Comparison of ENCODE assay signal across 8 cellular contexts in the genomic region with DNA sequence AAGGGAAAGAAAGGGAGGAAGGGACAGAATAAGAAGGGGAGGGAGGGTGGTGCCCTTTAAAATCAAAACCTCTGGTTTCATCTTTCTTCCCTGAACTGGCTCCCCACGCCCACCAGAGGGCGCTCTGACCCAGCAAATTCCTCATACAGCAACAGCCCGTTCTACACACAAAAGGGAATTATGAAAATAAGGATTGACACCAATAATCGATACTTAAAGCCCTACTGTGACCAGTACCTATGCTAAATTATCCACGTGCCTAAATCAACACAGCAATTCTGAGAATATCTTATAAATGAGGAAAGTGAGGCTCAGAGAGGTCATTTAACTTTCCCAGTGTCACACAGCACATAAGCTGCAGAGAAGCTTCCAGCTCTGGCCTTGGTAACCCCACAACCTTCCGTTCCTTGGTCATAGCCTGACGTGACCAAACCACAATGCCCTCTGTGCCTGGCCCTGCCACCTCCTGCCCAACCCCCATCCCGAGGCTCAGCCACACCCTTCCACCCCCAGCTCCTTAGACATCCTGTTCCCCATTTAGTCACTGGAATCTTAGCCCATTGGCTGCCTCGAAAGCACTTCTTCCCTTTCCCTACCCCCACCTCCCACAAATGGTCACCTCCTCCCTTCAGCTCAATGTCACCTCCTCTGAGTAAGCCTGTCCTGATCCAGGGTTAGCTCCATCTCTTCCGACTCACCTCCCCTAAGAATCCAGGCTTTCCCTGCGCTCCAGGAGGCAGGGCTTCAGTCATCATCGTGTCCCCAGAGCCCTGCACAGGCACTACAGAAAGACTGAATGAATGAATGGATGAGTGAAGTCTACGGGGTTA. TPM values are rescaled to one million over a fixed set of nuclear protein-coding genes. Genes with fewer than 3 reads are reported as not detected.
DNase-seq lines count a peak whose midpoint lies in the region; ATAC-seq lines count a peak whose summit lies in the region.

No MANE protein-coding gene starts in this region.

- no peaks in the 10 kb centered on the region for H3K36me3 ChIP-seq in ES-I3 (ENCODE audit: insufficient read depth, low read length)
- no peaks in the 10 kb centered on the region for H3K36me3 ChIP-seq in MG63

- peak; percentile 44 for DNase-seq in MG63
- peak; percentile 67 for DNase-seq in T follicular helper cell (ENCODE audit: low read depth)
- peak; percentile 59 for DNase-seq in activated naive CD8-positive, alpha-beta T cell treated with anti-CD3 and anti-CD28 coated beads, Interleukin-2, amount 50 U/mL, for 16 hours (ENCODE audit: low read depth, low spot score)
- peak; percentile 71 for DNase-seq in left cardiac atrium
- DNase-seq in skeletal muscle cell (ENCODE audit: low read depth): peak; percentile 8

- H3K4me1 ChIP-seq in ES-I3 (ENCODE audit: insufficient read depth, low read length): peaks cover 8% of the 10 kb centered on the region; the same call in 1 of the 2 replicates

- peak overlapping the region; percentile 30; the same call in 1 of the 2 replicates for H3K9ac ChIP-seq in ES-I3 (ENCODE audit: low read depth, low read length)

- no peaks in the 10 kb centered on the region for H3K9me3 ChIP-seq in ES-I3 (ENCODE audit: control insufficient read depth, insufficient read depth, low read length)
- H3K9me3 ChIP-seq in MG63: no peaks in the 10 kb centered on the region

- peak; percentile 61 to 83 for ATAC-seq in left cardiac atrium
- no peak for ATAC-seq in HG03354 (IDR thresholded peaks at IDR 0.05; ENCODE audit: poor library complexity, severe bottlenecking, unreplicated experiment)
- no peak for ATAC-seq in GM19395 (IDR thresholded peaks at IDR 0.05; ENCODE audit: unreplicated experiment)

- no peak overlapping the region for H3K4me3 ChIP-seq in MG63
- H3K4me3 ChIP-seq in skeletal muscle cell (ENCODE audit: low read depth, low read length): no peak overlapping the region

- H3K27me3 ChIP-seq in MG63: no peaks in the 10 kb centered on the region

- intact Hi-C loops in left cardiac atrium (cut with DNase I): no loop called here

RNA-seq across cellular contexts. Expression of gene PNMA8B, which starts 34.2 kb away (rescaled TPM):
- total RNA-seq in MG63 (2014; rRNA removed; shearing (Covaris generic); ENCODE audit: low replicate concordance): not detected in 2 replicates
- total RNA-seq in left cardiac atrium: 1 to 10 TPM; 1.5 to 2.5 TPM

RNA-seq across cellular contexts. Expression of gene PNMA8A, which starts 58.5 kb away (rescaled TPM):
- total RNA-seq in MG63 (2014; rRNA removed; shearing (Covaris generic); ENCODE audit: low replicate concordance): 0.22 and 0.46 TPM in 2 replicates
- 10 to 100 TPM; 13.9 to 16.5 TPM for total RNA-seq in left cardiac atrium

Comparison
In these comparisons a context has a peak if more than half of its experiments do, and no peak if none do; other contexts are left out.
1. DNase-seq: peak in every context shown above with its lines; median percentile 71 in left cardiac atrium; 67 in T follicular helper cell; 59 in activated naive CD8-positive, alpha-beta T cell treated with anti-CD3 and anti-CD28 coated beads, Interleukin-2, amount 50 U/mL, for 16 hours; 44 in MG63; 8 in skeletal muscle cell.
2. ATAC-seq: peak in left cardiac atrium (2 of 2); none in HG03354 (single experiment) and GM19395 (single experiment).
3. RNA of gene PNMA8A, which starts 58.5 kb away (total RNA-seq): 13.9 to 16.5 TPM in left cardiac atrium; 0.22 to 0.46 TPM in MG63; every median in the first group is over 10 times any median in the second.